Comparison of ENCODE assay signal across 8 cellular contexts in the genomic region with DNA sequence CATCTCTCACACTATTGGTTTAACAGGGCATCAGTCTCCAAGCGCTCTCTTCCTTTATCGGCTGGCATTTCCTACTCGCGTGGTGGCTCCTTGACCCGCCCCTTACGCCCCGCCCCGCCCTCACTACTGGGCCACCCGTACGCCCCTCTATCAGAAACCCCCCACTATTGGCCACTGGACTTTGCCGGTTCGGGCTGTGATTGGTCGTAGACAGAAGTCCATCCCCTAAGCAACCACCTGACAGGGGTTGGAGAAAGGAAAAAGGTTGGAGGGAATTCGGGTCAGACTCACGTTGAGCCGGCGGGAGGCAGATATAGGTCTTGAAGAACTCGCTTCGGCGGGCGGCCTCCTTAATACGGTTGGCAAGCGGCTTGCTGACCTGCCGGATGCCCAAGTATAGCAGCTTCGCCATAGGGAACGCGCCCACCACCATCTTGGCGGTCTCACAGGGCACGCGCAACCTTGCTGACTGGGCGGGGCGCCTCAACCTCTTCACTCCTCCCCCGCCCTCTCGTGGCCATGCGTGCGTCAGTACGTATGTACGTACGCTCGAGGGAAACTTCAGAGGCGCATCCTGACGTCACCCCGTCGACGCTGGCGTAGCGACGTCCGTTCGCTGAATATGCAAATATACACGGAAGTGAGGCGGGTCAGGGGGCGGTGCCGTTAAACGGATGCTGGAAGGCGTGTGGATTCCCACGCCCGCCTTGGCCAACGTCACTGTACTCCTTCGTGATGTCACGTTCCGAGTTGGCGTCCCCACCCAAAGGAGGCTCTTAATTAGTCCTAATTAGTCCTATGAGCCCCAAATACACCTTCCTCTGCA. TPM values are rescaled to one million over a fixed set of nuclear protein-coding genes. Genes with fewer than 3 reads are reported as not detected.
DNase-seq lines count a peak whose midpoint lies in the region; ATAC-seq and TF ChIP-seq lines count a peak whose summit lies in the region.

A gene (minus strand): TSS at position 471 of the 826 bp plus-strand sequence. CDS start 38 bp downstream, at position 433.

- BruUV-seq in IMR-90 (replicated peaks; lab: Mats Ljungman, UMichigan): TSS peak; percentile 31

- peak within 1 kb of the TSS; percentile 92 to 100 for H4K8ac ChIP-seq in IMR-90 (ENCODE audit: low read depth in 2 of 2, low read length in 2 of 2)

- 0% methylated on average over 7 of the region's 63 CpGs; no CpG with 5 or more reads in 1 of the 2 experiments for WGBS in IMR-90 (ENCODE audit: extremely low coverage in 2 of 2, insufficient read length in 1 of 2), 2 experiments

- peak within 1 kb of the TSS; percentile 88 for H3K4me2 ChIP-seq in IMR-90 (ENCODE audit: low read depth, low read length)

- TF ChIP-seq RAD21 in IMR-90 (IDR thresholded peaks at IDR 0.05; ENCODE audit: low read length): no peak; the same call in 1 of the 2 replicates

- H2BK5ac ChIP-seq in IMR-90 (ENCODE audit: low read depth, low read length, poor library complexity, severe bottlenecking): peak within 1 kb of the TSS; percentile 96

- peak within 1 kb of the TSS; percentile 97 for H4K5ac ChIP-seq in IMR-90 (ENCODE audit: low read depth, low read length)

- peak within 1 kb of the TSS; percentile 100 for H3K23ac ChIP-seq in IMR-90 (ENCODE audit: low read depth, low read length)

- peak within 1 kb of the TSS; percentile 100 for H3K4ac ChIP-seq in IMR-90 (ENCODE audit: low read depth, low read length)

- H2AK9ac ChIP-seq in IMR-90 (replicated peaks; ENCODE audit: low read depth, low read length, poor library complexity): peak within 1 kb of the TSS; percentile 100

- DNase-seq in DMS 273 (lab: John Stamatoyannopoulos, UW; ENCODE audit: unreplicated experiment) (peak; percentile 100), IMR-90 (peak; percentile 100), OCI-M1 (lab: John Stamatoyannopoulos, UW) (peak; percentile 100), activated T-cell treated with anti-CD3 and anti-CD28 coated beads for 24 hours (ENCODE audit: low read depth) (peak; percentile 98), epidermal melanocyte (ENCODE audit: insufficient read length, low spot score) (peak; percentile 97), middle frontal gyrus (ENCODE audit: extremely low spot score, low spot score) (peak; percentile 100)
- peak; percentile 96 to 100 for DNase-seq in stimulated activated CD8-positive, alpha-beta memory T cell treated with anti-CD3 and anti-CD28 coated beads, Interleukin-2, amount 100 ng/mL, for 48 hours (ENCODE audit: low read depth in 2 of 2)

- H3K4me1 ChIP-seq in IMR-90 (ENCODE audit: control insufficient read depth, insufficient read depth, low read length): 0 out of 2 replicates have a peak, but pooled peaks cover 1% of the 10 kb centered on the region

- H3K36me3 ChIP-seq in IMR-90 (ENCODE audit: control insufficient read depth, insufficient read depth, low read length): no peaks in the 10 kb centered on the region

- in situ Hi-C loops in IMR-90 (cut with MboI; ENCODE audit: low sequenced_read_pairs): no loop called here

- peak within 1 kb of the TSS; percentile 100 for H2AFZ ChIP-seq in IMR-90 (replicated peaks; ENCODE audit: low read length, poor library complexity)

- H3K4me3 ChIP-seq in IMR-90 (ENCODE audit: insufficient read depth, low read depth, low read length): peak within 1 kb of the TSS; percentile 81

- H2BK20ac ChIP-seq in IMR-90 (ENCODE audit: low read depth, low read length): peak within 1 kb of the TSS; percentile 71; the same call in 1 of the 2 replicates

- peak within 1 kb of the TSS; percentile 92 for H3K27ac ChIP-seq in IMR-90 (ENCODE audit: insufficient read depth, low read length)

- no peak for TF ChIP-seq CTCF in IMR-90 (conservative IDR thresholded peaks at IDR 0.05; ENCODE audit: low read depth, low read length)

- POLR2A ChIA-PET in IMR-90 (lab: Charles Lee; ENCODE audit: unreplicated experiment): interaction anchor here (0.6 kb wide), 2 partner anchors 12 to 186 kb away, joined by 3 to 13 read pairs; no protein-coding TSS in a partner anchor

- peak within 1 kb of the TSS; percentile 99 for H2AK5ac ChIP-seq in IMR-90 (ENCODE audit: low read depth, low read length)

- dilution Hi-C loops in IMR-90 (cut with HindIII; ENCODE audit: low sequenced_read_pairs, unreplicated experiment): no loop called here

- H2BK120ac ChIP-seq in IMR-90 (ENCODE audit: low read depth, low read length): peak within 1 kb of the TSS; percentile 84

- H3K9me3 ChIP-seq in IMR-90 (ENCODE audit: control insufficient read depth, insufficient read depth, low read length): no peaks in the 10 kb centered on the region

- no peaks in the 10 kb centered on the region for H4K20me1 ChIP-seq in IMR-90 (ENCODE audit: insufficient read depth, low read length)

- H3K27me3 ChIP-seq in IMR-90 (ENCODE audit: control insufficient read depth, insufficient read depth, low read length): no peaks in the 10 kb centered on the region

- H3K14ac ChIP-seq in IMR-90 (replicated peaks; ENCODE audit: low read depth, low read length): peak within 1 kb of the TSS; percentile 100

- H4K91ac ChIP-seq in IMR-90 (ENCODE audit: insufficient read depth, low read depth, low read length): peak within 1 kb of the TSS; percentile 95

- TF ChIP-seq POLR2A in IMR-90 (IDR thresholded peaks at IDR 0.05; ENCODE audit: low read depth, low read length): peak; percentile 97

- intact Hi-C loops in IMR-90 (cut with micrococcal nuclease): loop anchor here (2.0 kb wide), 1 partner anchor 58 kb away; no protein-coding TSS in a partner anchor

- peak; percentile 84 for ATAC-seq in GM21528 (IDR thresholded peaks at IDR 0.05; ENCODE audit: low FRiP score, unreplicated experiment)
- peak; percentile 96 for ATAC-seq in IMR-90 (ENCODE audit: low read depth)

- H2BK15ac ChIP-seq in IMR-90 (ENCODE audit: low read depth, low read length): peak within 1 kb of the TSS; percentile 82; the same call in 1 of the 3 replicates

- H3K56ac ChIP-seq in IMR-90 (ENCODE audit: extremely low read depth, insufficient read depth, low read length): peak within 1 kb of the TSS; percentile 84

- CTCF ChIA-PET in IMR-90 (lab: Yijun Ruan, JAX): no interaction called here

- H3K18ac ChIP-seq in IMR-90 (ENCODE audit: low read depth, low read length): peak within 1 kb of the TSS; percentile 93

- peaks cover 15 to 34% of the 10 kb centered on the region in 2 experiments for H3K79me1 ChIP-seq in IMR-90 (ENCODE audit: low read depth in 1 of 2, low read length in 2 of 2)

- no peaks in the 10 kb centered on the region for H3K9me1 ChIP-seq in IMR-90 (ENCODE audit: insufficient read depth, low read length)

- H3K9ac ChIP-seq in IMR-90 (ENCODE audit: low read depth, low read length): peak within 1 kb of the TSS; percentile 96

TF ChIP-seq in IMR-90, 13 proteins besides CTCF, POLR2A, EP300 and RAD21:
- TF ChIP-seq, protein P1, sequence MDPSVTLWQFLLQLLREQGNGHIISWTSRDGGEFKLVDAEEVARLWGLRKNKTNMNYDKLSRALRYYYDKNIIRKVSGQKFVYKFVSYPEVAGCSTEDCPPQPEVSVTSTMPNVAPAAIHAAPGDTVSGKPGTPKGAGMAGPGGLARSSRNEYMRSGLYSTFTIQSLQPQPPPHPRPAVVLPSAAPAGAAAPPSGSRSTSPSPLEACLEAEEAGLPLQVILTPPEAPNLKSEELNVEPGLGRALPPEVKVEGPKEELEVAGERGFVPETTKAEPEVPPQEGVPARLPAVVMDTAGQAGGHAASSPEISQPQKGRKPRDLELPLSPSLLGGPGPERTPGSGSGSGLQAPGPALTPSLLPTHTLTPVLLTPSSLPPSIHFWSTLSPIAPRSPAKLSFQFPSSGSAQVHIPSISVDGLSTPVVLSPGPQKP (IDR thresholded peaks at IDR 0.05; ENCODE audit: borderline replicate concordance, low read depth, low read length): no peak
- TF ChIP-seq MAZ (IDR thresholded peaks at IDR 0.05; ENCODE audit: borderline replicate concordance, low read depth, low read length) (peak; percentile 98), CHD1 (IDR thresholded peaks at IDR 0.05; ENCODE audit: low read depth, low read length) (no peak), RFX5 (IDR thresholded peaks at IDR 0.05; ENCODE audit: low read depth, low read length) (no peak), MAFK (IDR thresholded peaks at IDR 0.05; ENCODE audit: low read depth, low read length) (peak; percentile 83), MXI1 (IDR thresholded peaks at IDR 0.05; ENCODE audit: borderline replicate concordance, low read depth, low read length) (peak; percentile 61; the same call in 1 of the 2 replicates), BHLHE40 (IDR thresholded peaks at IDR 0.05; ENCODE audit: low read depth, low read length) (peak; percentile 54; the same call in 1 of the 2 replicates), RCOR1 (IDR thresholded peaks at IDR 0.05; ENCODE audit: insufficient replicate concordance, low read length) (no peak), NFE2L2 (IDR thresholded peaks at IDR 0.05; ENCODE audit: low read depth, low read length) (peak; percentile 10; the same call in 1 of the 2 replicates), SMC3 (IDR thresholded peaks at IDR 0.05; ENCODE audit: low read depth, low read length) (no peak), CEBPB (IDR thresholded peaks at IDR 0.05; ENCODE audit: low read depth, low read length) (no peak), FOS (IDR thresholded peaks at IDR 0.05; ENCODE audit: low read depth, low read length) (peak; percentile 58; the same call in 1 of the 2 replicates)
- TF ChIP-seq, protein P2, sequence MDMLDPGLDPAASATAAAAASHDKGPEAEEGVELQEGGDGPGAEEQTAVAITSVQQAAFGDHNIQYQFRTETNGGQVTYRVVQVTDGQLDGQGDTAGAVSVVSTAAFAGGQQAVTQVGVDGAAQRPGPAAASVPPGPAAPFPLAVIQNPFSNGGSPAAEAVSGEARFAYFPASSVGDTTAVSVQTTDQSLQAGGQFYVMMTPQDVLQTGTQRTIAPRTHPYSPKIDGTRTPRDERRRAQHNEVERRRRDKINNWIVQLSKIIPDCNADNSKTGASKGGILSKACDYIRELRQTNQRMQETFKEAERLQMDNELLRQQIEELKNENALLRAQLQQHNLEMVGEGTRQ (IDR thresholded peaks at IDR 0.05; ENCODE audit: low read depth, low read length): peak; percentile 72
TF ChIP-seq in IMR-90: peak in this region for 7.

RNA-seq across cellular contexts. Expression of the gene that starts here (rescaled TPM):
- 3.9 and 5.2 TPM in 2 replicates for total RNA-seq in IMR-90 (2012; rRNA removed)
- polyA plus RNA-seq in IMR-90 (2012; rRNA removed): 9.6 and 10.9 TPM in 2 replicates
- polyA plus RNA-seq in IMR-90 (2012; cell fraction: cytosol; rRNA removed): 7.8 and 9.8 TPM in 2 replicates
- polyA plus RNA-seq in IMR-90 (2012; cell fraction: nucleus; rRNA removed; ENCODE audit: low replicate concordance): 7.1 and 10.8 TPM in 2 replicates

Comparison
In these comparisons a context has a peak if more than half of its experiments do, and no peak if none do; other contexts are left out.
1. Peak in every context shown above with its lines: DNase-seq, ATAC-seq, H3K4me3 ChIP-seq and H3K27ac ChIP-seq.